In the genomic region with DNA sequence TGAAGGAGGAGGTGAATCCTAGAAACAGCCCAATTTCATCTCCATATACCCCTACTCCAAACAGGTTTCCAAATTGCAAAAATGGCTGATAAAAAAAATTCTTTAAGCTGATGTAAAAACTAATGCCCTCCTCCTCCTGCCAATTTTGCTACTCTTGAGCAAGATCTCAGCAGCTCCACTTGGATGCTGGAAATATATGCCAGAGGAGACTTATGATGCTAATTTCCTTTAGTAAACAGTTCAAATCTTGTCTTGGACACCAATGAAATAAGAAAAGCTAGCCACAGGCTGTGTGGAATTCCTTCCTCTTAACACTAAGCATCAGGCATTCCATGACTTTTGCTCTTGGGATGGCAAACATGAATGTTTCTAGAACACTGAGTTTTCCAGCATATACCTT, we compare ENCODE assay signal across 21 cellular contexts.
A peak's percentile ranks its signal among the peaks of the same experiment; 100 is the strongest.
DNase-seq lines count a peak whose midpoint lies in the region; ATAC-seq and TF ChIP-seq lines count a peak whose summit lies in the region.
"Had no signal": no experiment of that assay in that cellular context is flagged by ENCODE, and none has a peak within 500 bp of the region (broad histone marks: within the 10 kb centered on the region; RNA-seq: fewer than 3 reads in every experiment).

No MANE protein-coding gene starts in this region.

- H3K27me3 ChIP-seq in body of pancreas (no peaks in the 10 kb centered on the region), foreskin keratinocyte (peaks cover 14% of the 10 kb centered on the region), psoas muscle (ENCODE audit: insufficient read depth in 3 of 3, low read length in 2 of 3) (no peaks in the 10 kb centered on the region)
- H3K27me3 ChIP-seq: SJSA1 had no signal

- intact Hi-C loops in body of pancreas (cut with DNase I) = no loop called here
- intact Hi-C loops in psoas muscle (cut with DNase I) = no loop called here

- no peak for TF ChIP-seq POLR2A in body of pancreas (IDR thresholded peaks at IDR 0.05)

- TF ChIP-seq CTCF in body of pancreas (IDR thresholded peaks at IDR 0.05) (no peak), foreskin keratinocyte (conservative IDR thresholded peaks at IDR 0.05) (no peak), psoas muscle (IDR thresholded peaks at IDR 0.05) (no peak)

- H3K36me3 ChIP-seq in body of pancreas (replicated peaks in 1 of 2; ENCODE audit: insufficient read depth in 1 of 2, low read depth in 2 of 2) = no peaks in the 10 kb centered on the region
- H3K36me3 ChIP-seq in psoas muscle (ENCODE audit: insufficient read depth in 1 of 2, low read depth in 1 of 2) = no peaks in the 10 kb centered on the region
- H3K36me3 ChIP-seq: SJSA1 had no signal

- H3K4me3 ChIP-seq in body of pancreas (no peak overlapping the region), psoas muscle (no peak overlapping the region)
- H3K4me3 ChIP-seq: A549, SJSA1 had no signal

- H3K9me3 ChIP-seq in body of pancreas = no peaks in the 10 kb centered on the region
- H3K9me3 ChIP-seq in psoas muscle = no peaks in the 10 kb centered on the region
- H3K9me3 ChIP-seq: A549, Caco-2, SJSA1 had no signal

- H3K27ac ChIP-seq in body of pancreas (peak overlapping the region in 3 of 4 donors; percentile 6 to 38 (median 26)), substantia nigra (ENCODE audit: low read depth, low read length, poor library complexity, severe bottlenecking) (peak overlapping the region; percentile 51), foreskin keratinocyte (no peak overlapping the region), psoas muscle (no peak overlapping the region)
- H3K27ac ChIP-seq: A549, SJSA1 had no signal

- peak; percentile 14 for DNase-seq in EH (ENCODE audit: low read depth)
- DNase-seq in body of pancreas = no peak
- peak; percentile 32 for DNase-seq in fibroblast of gingiva (ENCODE audit: low read depth)
- no peak for DNase-seq in substantia nigra (lab: John Stamatoyannopoulos, UW)
- DNase-seq in NCI-H2171 treated with DMSO at 0.1 percent for 48 hours (lab: John Stamatoyannopoulos, UW) = no peak
- DNase-seq in RPMI8226 = no peak
- no peak for DNase-seq in foreskin keratinocyte
- DNase-seq in psoas muscle = no peak
- DNase-seq: Caco-2; CD4-positive, alpha-beta memory T cell; DND-41; MV-4-11; NCI-H1105 treated with DMSO at 0.1 percent for 48 hours; NCI-H1694; NCI-H2081; NCI-H2171; NCI-H524 treated with DMSO at 0.1 percent for 48 hours; NCI-H82 had no signal

- ATAC-seq in body of pancreas = no peak
- no peak for ATAC-seq in foreskin keratinocyte
- ATAC-seq in psoas muscle = no peak
- ATAC-seq: A549, Panc1 had no signal

- H3K4me1 ChIP-seq in body of pancreas = peaks cover 81% of the 10 kb centered on the region
- H3K4me1 ChIP-seq in foreskin keratinocyte = no peaks in the 10 kb centered on the region
- H3K4me1 ChIP-seq in psoas muscle = peaks cover 47% of the 10 kb centered on the region
- H3K4me1 ChIP-seq: A549, Caco-2, SJSA1 had no signal

Comparison
In these comparisons a context has a peak if more than half of its experiments do, and no peak if none do; other contexts are left out.
1. DNase-seq: peak in EH (single experiment) and fibroblast of gingiva (single experiment); none in body of pancreas (0 of 4), substantia nigra (0 of 49), NCI-H2171 treated with DMSO at 0.1 percent for 48 hours (single experiment), RPMI8226 (single experiment), foreskin keratinocyte (0 of 2) and psoas muscle (0 of 2).
2. H3K27ac ChIP-seq: peak in body of pancreas (3 of 4) and substantia nigra (single experiment); none in foreskin keratinocyte (single experiment) and psoas muscle (single experiment).